8 cellular contexts compared by ENCODE assay signal in the genomic region with DNA sequence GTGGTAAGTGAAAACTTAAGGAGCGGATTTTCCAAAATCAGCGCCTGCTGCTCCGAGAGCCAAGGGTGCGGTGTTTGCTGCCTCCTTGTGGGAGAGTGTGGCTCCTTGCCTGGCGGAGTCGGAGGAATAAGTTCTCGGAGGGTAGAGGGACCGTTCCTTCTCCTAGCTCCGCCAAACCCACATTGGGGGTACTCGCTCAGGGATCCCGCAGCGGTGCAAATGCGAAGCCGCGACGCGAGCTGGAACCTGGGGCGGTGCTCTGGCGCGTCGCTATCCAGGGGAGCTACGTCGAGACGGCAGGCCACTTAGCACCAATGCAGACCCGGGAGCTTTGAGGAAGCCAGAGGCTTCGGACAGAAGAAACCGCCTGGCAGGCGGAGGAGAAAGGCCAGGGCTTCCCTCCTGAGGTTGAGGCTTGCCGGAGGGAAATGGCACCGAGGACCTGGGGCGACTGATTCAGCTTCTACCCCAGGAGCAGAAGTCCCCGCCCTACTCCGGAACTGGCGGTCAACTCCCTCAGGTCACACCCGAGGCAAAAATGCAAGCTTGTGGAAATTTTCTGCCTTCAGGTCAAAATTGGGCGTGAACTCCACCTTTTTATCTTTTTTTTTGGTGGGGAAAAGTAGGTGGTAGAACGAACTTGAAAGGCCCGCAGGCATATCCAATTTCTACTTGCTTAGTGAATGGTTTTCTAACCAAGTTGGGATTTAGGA. TPM values are rescaled to one million over a fixed set of nuclear protein-coding genes. Genes with fewer than 3 reads are reported as not detected.
A peak's percentile ranks its signal among the peaks of the same experiment; 100 is the strongest.
DNase-seq lines count a peak whose midpoint lies in the region; TF ChIP-seq lines count a peak whose summit lies in the region.

No MANE protein-coding gene starts in this region.

- DNase-seq in NCI-H1092 treated with DMSO at 0.1 percent for 48 hours (lab: John Stamatoyannopoulos, UW) (peak; percentile 10), NCI-H1092 (lab: John Stamatoyannopoulos, UW) (no peak), HCEC 1CT (peak; percentile 45), M059J (ENCODE audit: low read depth) (peak; percentile 76), kidney glomerular epithelial cell (lab: John Stamatoyannopoulos, UW) (peak; percentile 64)
- DNase-seq in central memory CD4-positive, alpha-beta T cell: peak; percentile 44
- peak; percentile 31 to 35 for DNase-seq in stimulated activated CD4-positive, alpha-beta T cell treated with anti-CD3 and anti-CD28 coated beads, Interleukin-1b, Interleukin-23, amount 100 ng/mL, for 4 hours (ENCODE audit: low read depth in 2 of 2)

- peak; percentile 86 for TF ChIP-seq CTCF in VCaP (conservative IDR thresholded peaks at IDR 0.05)

- H3K27ac ChIP-seq in VCaP: peak overlapping the region; percentile 11; the same call in 1 of the 2 replicates

RNA-seq across cellular contexts. Expression of gene DDX43, which starts 5.7 kb away (rescaled TPM):
- not detected in 2 replicates for total RNA-seq in M059J (2014; rRNA removed; shearing (Covaris generic))

RNA-seq across cellular contexts. Expression of gene OOEP, which starts 19.3 kb away (rescaled TPM):
- total RNA-seq in M059J (2014; rRNA removed; shearing (Covaris generic)): not detected in 2 replicates

RNA-seq across cellular contexts. Expression of gene KHDC3L, which starts 26.5 kb away (rescaled TPM):
- total RNA-seq in M059J (2014; rRNA removed; shearing (Covaris generic)): 0.22 TPM in 1 of 2 replicates, not detected in the other

RNA-seq across cellular contexts. Expression of gene DPPA5, which starts 34.9 kb away (rescaled TPM):
- total RNA-seq in M059J (2014; rRNA removed; shearing (Covaris generic)): not detected in 2 replicates
